8 cellular contexts compared by ENCODE assay signal in genomic region chr22:24555160-24555495, GRCh38. TPM values are rescaled to one million over a fixed set of nuclear protein-coding genes. Genes with fewer than 3 reads are reported as not detected.
DNase-seq lines count a peak whose midpoint lies in the region; ATAC-seq, FAIRE-seq and TF ChIP-seq lines count a peak whose summit lies in the region.

No MANE protein-coding gene starts in this region.

- H3K9me3 ChIP-seq in OCI-LY3 (ENCODE audit: insufficient read depth, low read length) (no peaks in the 10 kb centered on the region), mucosa of descending colon (no peaks in the 10 kb centered on the region)

- no peaks in the 10 kb centered on the region for H3K27me3 ChIP-seq in OCI-LY3 (ENCODE audit: low read depth, low read length)

- peak overlapping the region; percentile 86 for H3K27ac ChIP-seq in OCI-LY3 (ENCODE audit: low read length)
- H3K27ac ChIP-seq in epithelial cell of prostate = peak overlapping the region; percentile 88

- ATAC-seq in GM21526 (IDR thresholded peaks at IDR 0.05; ENCODE audit: low FRiP score, unreplicated experiment) (peak; percentile 74), mucosa of descending colon (peak; percentile 86)

- peak overlapping the region; percentile 98 for H3K9ac ChIP-seq in OCI-LY3 (ENCODE audit: low read length)

- peak; percentile 94 for DNase-seq in D721Med (ENCODE audit: insufficient read length, low spot score)
- peak; percentile 89 for DNase-seq in HuH-7.5 (ENCODE audit: low spot score)
- DNase-seq in activated T-cell treated with anti-CD3 and anti-CD28 coated beads for 48 hours (ENCODE audit: low read depth) = peak; percentile 100
- peak; percentile 90 for DNase-seq in epithelial cell of prostate (ENCODE audit: low read depth, low spot score)
- DNase-seq in mucosa of descending colon = peak; percentile 100
- peak; percentile 100 for DNase-seq in stimulated activated CD8-positive, alpha-beta memory T cell treated with anti-CD3 and anti-CD28 coated beads, Interleukin-4, amount 100 ng/mL, for 24 hours (ENCODE audit: low read depth)

- H2AFZ ChIP-seq in OCI-LY3 (ENCODE audit: low read depth, low read length) = peak overlapping the region; percentile 82

- H3K4me1 ChIP-seq in OCI-LY3 (ENCODE audit: low read length) (peaks cover 24% of the 10 kb centered on the region), mucosa of descending colon (ENCODE audit: low read depth) (peaks cover 49% of the 10 kb centered on the region)

- H3K4me2 ChIP-seq in OCI-LY3 (ENCODE audit: low read length) = peak overlapping the region; percentile 61

- FAIRE-seq in D721Med (lab: Jason Lieb, UNC) = no peak

- H4K20me1 ChIP-seq in OCI-LY3 (ENCODE audit: insufficient read depth, low read length) = peaks cover 21% of the 10 kb centered on the region

- TF ChIP-seq CTCF in D721Med (IDR thresholded peaks at IDR 0.05; ENCODE audit: insufficient read depth, missing control alignments) (no peak), OCI-LY3 (IDR thresholded peaks at IDR 0.05; ENCODE audit: low read depth, low read length) (no peak), mucosa of descending colon (IDR thresholded peaks at IDR 0.05) (no peak)

- peaks cover 89% of the 10 kb centered on the region for H3K79me2 ChIP-seq in OCI-LY3 (ENCODE audit: low read length)

- intact Hi-C loops in mucosa of descending colon (cut with DNase I, micrococcal nuclease) = no loop called here

- H3K4me3 ChIP-seq in OCI-LY3 (ENCODE audit: low read length) = peak overlapping the region; percentile 94
- peak overlapping the region; percentile 71 for H3K4me3 ChIP-seq in mucosa of descending colon

- peaks cover 30% of the 10 kb centered on the region for H3K36me3 ChIP-seq in OCI-LY3 (replicated peaks; ENCODE audit: low read depth, low read length)
- H3K36me3 ChIP-seq in mucosa of descending colon (ENCODE audit: low read depth) = no peaks in the 10 kb centered on the region

RNA-seq across cellular contexts. Expression of gene GUCD1, which starts 0.2 kb away (rescaled TPM):
- 100 to 1,000 TPM; 188 to 243 (median 242) TPM for total RNA-seq in mucosa of descending colon

RNA-seq across cellular contexts. Expression of gene SNRPD3, which starts 0.7 kb away (rescaled TPM):
- total RNA-seq in mucosa of descending colon = 10 to 100 TPM; 56.6 to 77.6 (median 77.2) TPM

RNA-seq across cellular contexts. Expression of gene LRRC75B, which starts 37.7 kb away (rescaled TPM):
- total RNA-seq in mucosa of descending colon = 10 to 100 TPM in 2 of 3 donors, 1 to 10 TPM in 1; 7.5 to 15.7 (median 15.7) TPM

RNA-seq across cellular contexts. Expression of gene GGT1, which starts 47.9 kb away (rescaled TPM):
- 100 to 1,000 TPM in 1 of 3 donors, 10 to 100 TPM in 2; 10.9 to 124 (median 57.2) TPM for total RNA-seq in mucosa of descending colon

RNA-seq across cellular contexts. Expression of gene UPB1, which starts 60.0 kb away (rescaled TPM):
- total RNA-seq in mucosa of descending colon = under 1 TPM; 0.16 to 0.20 (median 0.19) TPM

Comparison
In these comparisons a context has a peak if more than half of its experiments do, and no peak if none do; other contexts are left out.
1. Peak in every context shown above with its lines: DNase-seq, ATAC-seq, H3K4me3 ChIP-seq and H3K27ac ChIP-seq.